23 cellular contexts compared by ENCODE assay signal in the genomic region with DNA sequence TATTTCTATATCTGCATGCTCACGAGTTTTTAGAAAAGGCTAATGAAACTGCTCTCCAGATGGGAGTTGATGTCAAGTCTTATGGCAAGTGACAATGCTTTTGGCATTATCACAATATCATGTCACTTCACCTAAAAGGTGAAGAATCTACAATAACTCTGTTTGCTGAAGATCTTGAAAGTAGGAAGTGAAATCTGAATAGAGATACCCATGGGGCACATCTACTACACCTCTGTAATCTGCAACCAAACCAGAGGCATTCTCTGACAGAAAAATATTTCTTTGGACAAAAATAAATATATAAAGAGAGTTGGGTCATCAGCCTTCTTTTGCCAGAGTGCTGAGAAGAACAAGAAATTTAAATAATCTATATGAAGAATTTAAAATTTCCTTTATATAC. TPM values are rescaled to one million over a fixed set of nuclear protein-coding genes. Genes with fewer than 3 reads are reported as not detected.
A peak's percentile ranks its signal among the peaks of the same experiment; 100 is the strongest.
DNase-seq lines count a peak whose midpoint lies in the region; ATAC-seq and TF ChIP-seq lines count a peak whose summit lies in the region.
"Had no signal": no experiment of that assay in that cellular context is flagged by ENCODE, and none has a peak within 500 bp of the region (broad histone marks: within the 10 kb centered on the region; RNA-seq: fewer than 3 reads in every experiment).

No MANE protein-coding gene starts in this region.

- H3K4me2 ChIP-seq in DOHH2 (ENCODE audit: low read length) = peak overlapping the region; percentile 55
- peak overlapping the region; percentile 52 for H3K4me2 ChIP-seq in OCI-LY7 (ENCODE audit: low read length)
- H3K4me2 ChIP-seq: KMS-11 had no signal

- no TSS peak for BruUV-seq in OCI-LY7 (replicated peaks; lab: Mats Ljungman, UMichigan)

- H4K20me1 ChIP-seq in DOHH2 (ENCODE audit: control insufficient read depth, insufficient read depth, low read depth, low read length) = no peaks in the 10 kb centered on the region
- H4K20me1 ChIP-seq in OCI-LY7 (ENCODE audit: insufficient read depth, low read length) = no peaks in the 10 kb centered on the region
- H4K20me1 ChIP-seq: BLaER1 treated with 17β-estradiol and CSF1 and Interleukin-3, amounts not matched to agents 10 nM and 100 nM had no signal

- H3K4me3 ChIP-seq in DOHH2 (ENCODE audit: low read length) = peak overlapping the region; percentile 38
- H3K4me3 ChIP-seq in OCI-LY7 (ENCODE audit: low read depth, low read length, poor library complexity, severe bottlenecking) = no peak overlapping the region
- H3K4me3 ChIP-seq: BLaER1 treated with 17β-estradiol and CSF1 and Interleukin-3, amounts not matched to agents 10 nM and 100 nM had no signal

- H3K27me3 Mint-ChIP-seq in IgD-negative memory B cell (peaks cover 2% of the 10 kb centered on the region), memory B cell (no peaks in the 10 kb centered on the region)
- peaks cover 8% of the 10 kb centered on the region for H3K27me3 Mint-ChIP-seq in activated CD8-positive, alpha-beta T cell treated with anti-CD3 and anti-CD28 coated beads, Interleukin-2, amount 10 ng/mL, durations not matched to agents 7 days and 5 days (ENCODE audit: low read depth)

- ATAC-seq in memory B cell (ENCODE audit: low read depth) = peak; percentile 23
- no peak for ATAC-seq in activated CD8-positive, alpha-beta T cell treated with anti-CD3 and anti-CD28 coated beads, Interleukin-2, amount 10 ng/mL, durations not matched to agents 7 days and 5 days
- ATAC-seq: Panc1 had no signal

- H3K9me3 Mint-ChIP-seq in IgD-negative memory B cell (no peaks in the 10 kb centered on the region), memory B cell (peaks cover 5% of the 10 kb centered on the region)
- H3K9me3 Mint-ChIP-seq in activated CD8-positive, alpha-beta T cell treated with anti-CD3 and anti-CD28 coated beads, Interleukin-2, amount 10 ng/mL, durations not matched to agents 7 days and 5 days (ENCODE audit: insufficient read depth) = no peaks in the 10 kb centered on the region
- H3K9me3 Mint-ChIP-seq: CD4-positive, alpha-beta T cell had no signal

- H3K27me3 ChIP-seq in DOHH2 (ENCODE audit: control insufficient read depth, low read length) = no peaks in the 10 kb centered on the region

- peaks cover 12% of the 10 kb centered on the region for H3K79me2 ChIP-seq in DOHH2 (ENCODE audit: control insufficient read depth, low read length)
- H3K79me2 ChIP-seq in OCI-LY7 (ENCODE audit: insufficient read depth, low read depth, low read length) = peaks cover 8% of the 10 kb centered on the region; the same call in 1 of the 2 replicates

- H3K4me3 Mint-ChIP-seq in IgD-negative memory B cell (peak overlapping the region; percentile 19 to 91 (median 60)), memory B cell (peak overlapping the region; percentile 66)
- no peak overlapping the region for H3K4me3 Mint-ChIP-seq in activated CD8-positive, alpha-beta T cell treated with anti-CD3 and anti-CD28 coated beads, Interleukin-2, amount 10 ng/mL, durations not matched to agents 7 days and 5 days
- H3K4me3 Mint-ChIP-seq: CD4-positive, alpha-beta T cell had no signal

- H3K4me1 ChIP-seq in DOHH2 (ENCODE audit: control insufficient read depth, low read length) (peaks cover 41% of the 10 kb centered on the region), OCI-LY7 (ENCODE audit: insufficient read depth, low read length, poor library complexity, severe bottlenecking) (peaks cover 20% of the 10 kb centered on the region)

- peaks cover 13 to 18% (median 17%) of the 10 kb centered on the region in 3 donors for H3K4me1 Mint-ChIP-seq in IgD-negative memory B cell
- peaks cover 18% of the 10 kb centered on the region for H3K4me1 Mint-ChIP-seq in memory B cell
- H3K4me1 Mint-ChIP-seq in activated CD8-positive, alpha-beta T cell treated with anti-CD3 and anti-CD28 coated beads, Interleukin-2, amount 10 ng/mL, durations not matched to agents 7 days and 5 days (ENCODE audit: low read depth) = peaks cover 8% of the 10 kb centered on the region

- intact Hi-C loops in OCI-LY7 (cut with micrococcal nuclease; ENCODE audit: unreplicated experiment) = no loop called here

- CTCF ChIA-PET in OCI-LY7 (lab: Charles Lee; ENCODE audit: unreplicated experiment) = no interaction called here
- CTCF ChIA-PET in activated CD8-positive, alpha-beta T cell treated with anti-CD3 and anti-CD28 coated beads, Interleukin-2, amount 10 ng/mL, durations not matched to agents 7 days and 5 days (lab: Charles Lee) = no interaction called here

- H3K36me3 ChIP-seq in DOHH2 (ENCODE audit: control insufficient read depth, low read length) (no peaks in the 10 kb centered on the region), OCI-LY7 (ENCODE audit: insufficient read depth, low read length) (no peaks in the 10 kb centered on the region)
- H3K36me3 ChIP-seq: BLaER1 treated with 17β-estradiol and CSF1 and Interleukin-3, amounts not matched to agents 10 nM and 100 nM had no signal

- H3K27ac Mint-ChIP-seq in IgD-negative memory B cell (peak overlapping the region in 2 of 3 donors; percentile 6 to 25), memory B cell (peak overlapping the region; percentile 48)
- H3K27ac Mint-ChIP-seq in activated CD8-positive, alpha-beta T cell treated with anti-CD3 and anti-CD28 coated beads, Interleukin-2, amount 10 ng/mL, durations not matched to agents 7 days and 5 days = no peak overlapping the region
- H3K27ac Mint-ChIP-seq: CD4-positive, alpha-beta T cell had no signal

- H3K9me2 ChIP-seq in DOHH2 (replicated peaks; ENCODE audit: control insufficient read depth, low read length) (no peaks in the 10 kb centered on the region), OCI-LY7 (ENCODE audit: insufficient read depth, low read length) (no peaks in the 10 kb centered on the region)

- POLR2A ChIA-PET in OCI-LY7 (lab: Charles Lee) = no interaction called here
- POLR2A ChIA-PET in activated CD8-positive, alpha-beta T cell treated with anti-CD3 and anti-CD28 coated beads, Interleukin-2, amount 10 ng/mL, durations not matched to agents 7 days and 5 days (lab: Charles Lee) = no interaction called here

- H3K27ac ChIP-seq in DOHH2 (ENCODE audit: low read depth, low read length) (peak overlapping the region; percentile 67), OCI-LY7 (ENCODE audit: low read depth, low read length, poor library complexity, severe bottlenecking) (no peak overlapping the region)
- H3K27ac ChIP-seq: BLaER1 treated with 17β-estradiol and CSF1 and Interleukin-3, amounts not matched to agents 10 nM and 100 nM; KMS-11; RWPE1 had no signal

- no peak for TF ChIP-seq CTCF in DOHH2 (IDR thresholded peaks at IDR 0.05; ENCODE audit: low read depth, low read length, poor library complexity, severe bottlenecking)
- no peak for TF ChIP-seq CTCF in OCI-LY7 (conservative IDR thresholded peaks at IDR 0.05; ENCODE audit: low read length)

- DNase-seq in OCI-LY7 (ENCODE audit: low spot score) (peak; percentile 12), memory B cell (ENCODE audit: low spot score in 2 of 2) (no peak), medulla oblongata (ENCODE audit: extremely low spot score) (no peak), ureter (ENCODE audit: low spot score) (no peak)
- DNase-seq in activated CD8-positive, alpha-beta T cell treated with anti-CD3 and anti-CD28 coated beads, Interleukin-2, amount 10 ng/mL, durations not matched to agents 7 days and 5 days = no peak
- DNase-seq: CD4-positive, alpha-beta T cell; EL; GDM1; NCI-H1105 treated with DMSO at 0.1 percent for 48 hours; NCI-H146; NCI-H1930; NCI-H2107; NCI-H446; NCI-H524 treated with DMSO at 0.1 percent for 48 hours; NCI-H774; SHP77 treated with DMSO at 0.1 percent for 48 hours; T-helper 1 cell had no signal

- peak overlapping the region; percentile 54; the same call in 1 of the 2 replicates for H2AFZ ChIP-seq in OCI-LY7 (ENCODE audit: low read length)

- no peaks in the 10 kb centered on the region for H3K9me3 ChIP-seq in DOHH2 (ENCODE audit: control insufficient read depth, insufficient read depth, low read length)
- H3K9me3 ChIP-seq in OCI-LY7 (ENCODE audit: low read length) = no peaks in the 10 kb centered on the region
- H3K9me3 ChIP-seq: BLaER1 treated with 17β-estradiol and CSF1 and Interleukin-3, amounts not matched to agents 10 nM and 100 nM had no signal

- no peaks in the 10 kb centered on the region for H3F3A ChIP-seq in DOHH2 (ENCODE audit: control insufficient read depth, insufficient read depth)

- H3K36me3 Mint-ChIP-seq in IgD-negative memory B cell (no peaks in the 10 kb centered on the region), memory B cell (peaks cover 3% of the 10 kb centered on the region)
- no peaks in the 10 kb centered on the region for H3K36me3 Mint-ChIP-seq in activated CD8-positive, alpha-beta T cell treated with anti-CD3 and anti-CD28 coated beads, Interleukin-2, amount 10 ng/mL, durations not matched to agents 7 days and 5 days (ENCODE audit: low read depth)

RNA-seq across cellular contexts. Expression of a gene that starts 3.9 kb away (rescaled TPM):
- 38.6 TPM for polyA plus RNA-seq in IgD-negative memory B cell
- 15.5 and 19.2 TPM in 2 replicates for total RNA-seq in OCI-LY7 (2014; rRNA removed; shearing (Covaris generic))
- 32.0 and 37.0 TPM in 2 replicates for total RNA-seq in OCI-LY7 (2022)
- total RNA-seq in ureter = 24.4 TPM
- 10 to 100 TPM; 33.6 to 35.5 TPM for total RNA-seq in activated CD8-positive, alpha-beta T cell treated with anti-CD3 and anti-CD28 coated beads, Interleukin-2, amount 10 ng/mL, durations not matched to agents 7 days and 5 days
